In the genomic region with DNA sequence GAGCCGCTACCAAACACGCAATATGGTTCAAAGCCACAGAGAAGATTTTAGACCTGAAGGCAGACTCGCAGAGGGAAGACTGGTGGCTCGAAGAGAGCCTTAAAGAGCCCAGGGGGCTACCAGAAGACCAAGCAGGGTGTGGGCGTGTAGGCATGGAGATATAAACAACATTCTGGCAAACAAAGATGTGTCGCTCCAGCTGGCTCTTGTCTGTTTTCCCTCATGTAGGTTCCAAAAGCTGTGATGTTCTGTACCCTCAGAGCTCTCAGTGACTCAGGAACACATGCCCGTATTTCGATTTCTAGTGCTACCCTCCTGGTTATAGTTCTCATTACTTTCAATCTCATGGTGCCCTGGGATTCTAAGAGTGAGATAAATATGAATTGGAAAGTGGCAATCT, we compare ENCODE assay signal across 14 cellular contexts. TPM values are rescaled to one million over a fixed set of nuclear protein-coding genes. Genes with fewer than 3 reads are reported as not detected.
DNase-seq lines count a peak whose midpoint lies in the region; ATAC-seq and TF ChIP-seq lines count a peak whose summit lies in the region.
"Had no signal": no experiment of that assay in that cellular context is flagged by ENCODE, and none has a peak within 500 bp of the region (broad histone marks: within the 10 kb centered on the region; RNA-seq: fewer than 3 reads in every experiment).

No MANE protein-coding gene starts in this region.

- H3K4me3 ChIP-seq in lower lobe of right lung (no peak overlapping the region), aorta (ENCODE audit: low read length in 2 of 2) (no peak overlapping the region)
- H3K4me3 ChIP-seq: testis had no signal

- H3K9me3 Mint-ChIP-seq in stimulated activated naive CD8-positive, alpha-beta T cell treated with anti-CD3 and anti-CD28 coated beads, Interleukin-15, Interleukin-2, amounts not matched to agents 100 ng/mL and 50 ng/mL, for 24 hours = no peaks in the 10 kb centered on the region
- peaks cover 4% of the 10 kb centered on the region for H3K9me3 Mint-ChIP-seq in activated naive CD8-positive, alpha-beta T cell treated with anti-CD3 and anti-CD28 coated beads, Interleukin-2, amount 50 U/mL, for 24 hours
- H3K9me3 Mint-ChIP-seq in memory B cell = no peaks in the 10 kb centered on the region

- no peak for DNase-seq in stimulated activated naive CD8-positive, alpha-beta T cell treated with anti-CD3 and anti-CD28 coated beads, Interleukin-15, Interleukin-2, amounts not matched to agents 100 U/mL and 50 U/mL, for 24 hours
- peak; percentile 32 for DNase-seq in activated naive CD8-positive, alpha-beta T cell treated with anti-CD3 and anti-CD28 coated beads, Interleukin-2, amount 50 U/mL, for 24 hours
- DNase-seq in memory B cell (ENCODE audit: low spot score in 2 of 2) (no peak), lower lobe of right lung (no peak), aorta (no peak)
- DNase-seq: DND-41, midbrain, NCI-H1105, NCI-H226, testis had no signal

- H3K4me1 ChIP-seq in lower lobe of right lung = peaks cover 4% of the 10 kb centered on the region
- no peaks in the 10 kb centered on the region for H3K4me1 ChIP-seq in aorta (ENCODE audit: control insufficient read depth in 1 of 2, insufficient read depth in 2 of 2, low read length in 2 of 2)
- H3K4me1 ChIP-seq: testis had no signal

- H3K4me1 Mint-ChIP-seq in stimulated activated naive CD8-positive, alpha-beta T cell treated with anti-CD3 and anti-CD28 coated beads, Interleukin-15, Interleukin-2, amounts not matched to agents 100 ng/mL and 50 ng/mL, for 24 hours (ENCODE audit: low read depth) = peaks cover 76% of the 10 kb centered on the region
- H3K4me1 Mint-ChIP-seq in activated naive CD8-positive, alpha-beta T cell treated with anti-CD3 and anti-CD28 coated beads, Interleukin-2, amount 50 U/mL, for 24 hours = peaks cover 74% of the 10 kb centered on the region
- H3K4me1 Mint-ChIP-seq in memory B cell = peaks cover 35% of the 10 kb centered on the region

- no peak for ATAC-seq in stimulated activated naive CD8-positive, alpha-beta T cell treated with anti-CD3 and anti-CD28 coated beads, Interleukin-15, Interleukin-2, amounts not matched to agents 100 U/mL and 50 U/mL, for 24 hours
- peak; percentile 44 for ATAC-seq in activated naive CD8-positive, alpha-beta T cell treated with anti-CD3 and anti-CD28 coated beads, Interleukin-2, amount 50 U/mL, for 24 hours
- ATAC-seq in memory B cell (ENCODE audit: low read depth) (no peak), HG03139 (IDR thresholded peaks at IDR 0.05; ENCODE audit: unreplicated experiment) (no peak), GM18868 (IDR thresholded peaks at IDR 0.05; ENCODE audit: unreplicated experiment) (no peak), lower lobe of right lung (no peak), aorta (ENCODE audit: low FRiP score) (no peak)

- no peak overlapping the region for H3K27ac ChIP-seq in lower lobe of right lung
- H3K27ac ChIP-seq in aorta (ENCODE audit: low read depth in 1 of 2, low read length in 2 of 2) = peak overlapping the region in 1 of 2 donors; percentile 68
- H3K27ac ChIP-seq: testis had no signal

- no peaks in the 10 kb centered on the region for H3K27me3 Mint-ChIP-seq in stimulated activated naive CD8-positive, alpha-beta T cell treated with anti-CD3 and anti-CD28 coated beads, Interleukin-15, Interleukin-2, amounts not matched to agents 100 ng/mL and 50 ng/mL, for 24 hours
- no peaks in the 10 kb centered on the region for H3K27me3 Mint-ChIP-seq in activated naive CD8-positive, alpha-beta T cell treated with anti-CD3 and anti-CD28 coated beads, Interleukin-2, amount 50 U/mL, for 24 hours
- no peaks in the 10 kb centered on the region for H3K27me3 Mint-ChIP-seq in memory B cell
- H3K27me3 Mint-ChIP-seq: B cell had no signal

- WGBS in aorta, 2 donors = 50 to 70% methylated on average over 8 of the region's 8 CpGs

- H3K4me3 Mint-ChIP-seq in stimulated activated naive CD8-positive, alpha-beta T cell treated with anti-CD3 and anti-CD28 coated beads, Interleukin-15, Interleukin-2, amounts not matched to agents 100 ng/mL and 50 ng/mL, for 24 hours = no peak overlapping the region
- H3K4me3 Mint-ChIP-seq in activated naive CD8-positive, alpha-beta T cell treated with anti-CD3 and anti-CD28 coated beads, Interleukin-2, amount 50 U/mL, for 24 hours = no peak overlapping the region
- no peak overlapping the region for H3K4me3 Mint-ChIP-seq in memory B cell
- H3K4me3 Mint-ChIP-seq: B cell had no signal

- H3K27me3 ChIP-seq in lower lobe of right lung (ENCODE audit: low read depth) = no peaks in the 10 kb centered on the region
- no peaks in the 10 kb centered on the region for H3K27me3 ChIP-seq in aorta (ENCODE audit: control insufficient read depth in 1 of 2, insufficient read depth in 2 of 2, low read length in 1 of 2)
- H3K27me3 ChIP-seq: testis had no signal

- H3K36me3 Mint-ChIP-seq in stimulated activated naive CD8-positive, alpha-beta T cell treated with anti-CD3 and anti-CD28 coated beads, Interleukin-15, Interleukin-2, amounts not matched to agents 100 ng/mL and 50 ng/mL, for 24 hours (ENCODE audit: low read depth) = peaks cover 47% of the 10 kb centered on the region
- H3K36me3 Mint-ChIP-seq in activated naive CD8-positive, alpha-beta T cell treated with anti-CD3 and anti-CD28 coated beads, Interleukin-2, amount 50 U/mL, for 24 hours (ENCODE audit: low read depth) = peaks cover 42% of the 10 kb centered on the region
- peaks cover 15% of the 10 kb centered on the region for H3K36me3 Mint-ChIP-seq in memory B cell

- no peaks in the 10 kb centered on the region for H3K36me3 ChIP-seq in lower lobe of right lung
- no peaks in the 10 kb centered on the region for H3K36me3 ChIP-seq in aorta (ENCODE audit: control insufficient read depth in 1 of 2, insufficient read depth in 2 of 2, low read length in 1 of 2)

- no peaks in the 10 kb centered on the region for H3K9me3 ChIP-seq in lower lobe of right lung
- no peaks in the 10 kb centered on the region for H3K9me3 ChIP-seq in aorta (ENCODE audit: control insufficient read depth, low read length)
- H3K9me3 ChIP-seq: testis had no signal

- intact Hi-C loops in lower lobe of right lung (cut with DNase I) (no loop called here), aorta (cut with DNase I) (no loop called here)

- H3K27ac Mint-ChIP-seq in stimulated activated naive CD8-positive, alpha-beta T cell treated with anti-CD3 and anti-CD28 coated beads, Interleukin-15, Interleukin-2, amounts not matched to agents 100 ng/mL and 50 ng/mL, for 24 hours = peak overlapping the region; percentile 46
- H3K27ac Mint-ChIP-seq in activated naive CD8-positive, alpha-beta T cell treated with anti-CD3 and anti-CD28 coated beads, Interleukin-2, amount 50 U/mL, for 24 hours = no peak overlapping the region
- peak overlapping the region; percentile 4 for H3K27ac Mint-ChIP-seq in memory B cell
- H3K27ac Mint-ChIP-seq: B cell had no signal

- no peak for TF ChIP-seq CTCF in lower lobe of right lung (IDR thresholded peaks at IDR 0.05)

RNA-seq across cellular contexts. Expression of gene DOCK10, which starts 44.5 kb away (rescaled TPM):
- total RNA-seq in lower lobe of right lung (52.3 TPM), aorta (10 to 100 TPM; 53.2 to 81.8 TPM)
- 10 to 100 TPM in 1 of 2 donors, 1 to 10 TPM in 1; 7.6 to 32.1 TPM for polyA plus RNA-seq in aorta
